In genomic region chr6:163023700-163024099, GRCh38 we compare ENCODE assay signal across 29 cellular contexts.
"Had no signal": no experiment of that assay in that cellular context is flagged by ENCODE, and none has a peak within 500 bp of the region (broad histone marks: within the 10 kb centered on the region; RNA-seq: fewer than 3 reads in every experiment).

No MANE protein-coding gene starts in this region.

- H3K36me3 ChIP-seq: colonic mucosa, esophagus muscularis mucosa, esophagus squamous epithelium, gastrocnemius medialis, gastroesophageal sphincter, heart left ventricle, heart right ventricle had no signal

- DNase-seq: colonic mucosa; cortex of kidney; dermis blood vessel endothelial cell; dorsolateral prefrontal cortex; effector CD4-positive, alpha-beta T cell; effector CD8-positive, alpha-beta T cell; effector memory CD4-positive, alpha-beta T cell; effector memory CD8-positive, alpha-beta T cell; endodermal cell; erythroblast; esophagus squamous epithelium; foreskin fibroblast; foreskin keratinocyte; foreskin melanocyte; gastrocnemius medialis; glutamatergic neuron; head of caudate nucleus; heart left ventricle; heart right ventricle had no signal

- ATAC-seq: effector memory CD8-positive, alpha-beta T cell; esophagus mucosa; foreskin keratinocyte; gastrocnemius medialis; gastroesophageal sphincter; heart left ventricle; heart right ventricle had no signal

- H3K4me1 ChIP-seq: colonic mucosa, esophagus muscularis mucosa, esophagus squamous epithelium, foreskin keratinocyte, gastrocnemius medialis, gastroesophageal sphincter, heart left ventricle, heart right ventricle had no signal

- H3K27ac ChIP-seq: colonic mucosa, coronary artery, dorsolateral prefrontal cortex, epithelial cell of prostate, esophagus muscularis mucosa, esophagus squamous epithelium, foreskin keratinocyte, gastrocnemius medialis, gastroesophageal sphincter, heart left ventricle, heart right ventricle, hepatocyte had no signal

- FAIRE-seq: colon, endometrium, endothelial cell of umbilical vein, frontal cortex had no signal

- H3K9me3 ChIP-seq: colonic mucosa, gastrocnemius medialis had no signal

- H3K4me3 ChIP-seq: colonic mucosa, coronary artery, dorsolateral prefrontal cortex, esophagus muscularis mucosa, esophagus squamous epithelium, gastrocnemius medialis, gastroesophageal sphincter, heart left ventricle, heart right ventricle, hepatocyte had no signal
